ENCODE assay signal across 1 cellular context in the genomic region with DNA sequence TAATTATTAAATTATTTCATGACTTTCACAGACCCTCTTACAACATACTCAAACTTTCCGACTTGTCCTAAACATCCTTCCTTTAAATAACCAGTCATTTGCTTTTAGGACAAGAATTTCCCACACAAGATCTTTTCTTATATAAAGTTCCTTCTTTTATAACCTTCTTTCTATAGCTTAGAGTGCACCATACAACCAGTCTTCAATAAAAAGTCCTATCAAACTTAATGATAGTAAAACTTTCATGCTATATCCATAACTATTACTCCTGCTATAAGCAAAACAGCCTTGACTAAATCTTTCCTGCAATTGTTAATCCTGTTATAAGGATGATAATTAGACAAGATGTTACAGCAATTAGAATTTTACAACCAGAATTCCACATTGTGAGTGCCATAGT.
TF ChIP-seq lines count a peak whose summit lies in the region.

No MANE protein-coding gene starts in this region.

TF ChIP-seq in H1, 55 proteins besides CTCF, POLR2A, EP300 and RAD21 (continued from another document):
- no peak for TF ChIP-seq JUN (IDR thresholded peaks at IDR 0.05; ENCODE audit: low read depth, low read length)
